Comparison of ENCODE assay signal across 8 cellular contexts in the genomic region with DNA sequence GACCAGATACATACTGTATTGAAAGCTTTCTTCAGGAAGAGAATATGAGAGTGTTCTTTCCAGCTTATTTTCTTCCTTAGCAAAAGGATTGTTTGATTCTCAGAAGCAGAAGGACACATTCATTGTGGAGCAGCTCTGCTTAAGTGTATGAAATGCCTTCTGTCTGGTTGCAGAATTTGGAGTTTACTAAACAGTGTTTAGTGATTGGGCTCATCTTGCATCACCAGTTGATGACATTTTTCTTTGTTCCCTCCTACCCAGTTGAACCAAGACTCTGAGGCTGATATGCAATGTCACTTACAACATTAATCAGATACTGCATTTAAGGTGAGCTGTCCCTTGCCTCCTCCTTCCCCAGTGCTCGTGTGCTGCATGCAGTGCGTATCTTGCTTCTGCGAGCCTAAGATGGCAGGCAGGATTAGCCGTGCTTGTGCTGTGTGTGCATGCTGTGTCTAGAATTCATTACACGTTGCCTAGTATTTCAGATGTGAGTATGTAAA. TPM values are rescaled to one million over a fixed set of nuclear protein-coding genes. Genes with fewer than 3 reads are reported as not detected.
A peak's percentile ranks its signal among the peaks of the same experiment; 100 is the strongest.
DNase-seq lines count a peak whose midpoint lies in the region; ATAC-seq and TF ChIP-seq lines count a peak whose summit lies in the region.

No MANE protein-coding gene starts in this region.

- 69 to 86% (median 84%) methylated on average over 5 of the region's 5 CpGs for WGBS in adrenal gland, 4 donors

- H3K27ac ChIP-seq in adrenal gland (peak overlapping the region in 2 of 5 donors; percentile 41 to 89), muscle layer of duodenum (ENCODE audit: low read length) (peak overlapping the region; percentile 24), ascending aorta (no peak overlapping the region)

- H3K9me3 ChIP-seq in adrenal gland (replicated peaks in 1 of 3) (no peaks in the 10 kb centered on the region), muscle layer of duodenum (ENCODE audit: control insufficient read depth in 1 of 2, low read length in 2 of 2) (no peaks in the 10 kb centered on the region), ascending aorta (no peaks in the 10 kb centered on the region)

- H3K27me3 ChIP-seq in adrenal gland (no peaks in the 10 kb centered on the region), muscle layer of duodenum (ENCODE audit: low read depth, low read length) (no peaks in the 10 kb centered on the region), ascending aorta (no peaks in the 10 kb centered on the region)

- DNase-seq in GM12864 (ENCODE audit: low read depth) = peak; percentile 83
- no peak for DNase-seq in adrenal gland
- DNase-seq in activated gamma-delta T cell treated with Interleukin-2 at 50 U/mL for 16 hours = no peak
- no peak for DNase-seq in ascending aorta (ENCODE audit: low spot score in 2 of 2)
- no peak for DNase-seq in middle frontal gyrus (ENCODE audit: extremely low spot score, low spot score)
- no peak for DNase-seq in NCI-H2196 (lab: John Stamatoyannopoulos, UW; ENCODE audit: unreplicated experiment)

- peaks cover 12 to 39% of the 10 kb centered on the region in 2 donors for H3K4me1 ChIP-seq in adrenal gland (replicated peaks in 1 of 2)
- H3K4me1 ChIP-seq in muscle layer of duodenum (ENCODE audit: control insufficient read depth in 1 of 2, insufficient read depth in 2 of 2, low read length in 2 of 2) = peaks cover 0 to 16% of the 10 kb centered on the region in 2 donors
- peaks cover 9 to 19% of the 10 kb centered on the region in 2 donors for H3K4me1 ChIP-seq in ascending aorta

- peak overlapping the region; percentile 58 for H3K4me3 ChIP-seq in GM12864 (ENCODE audit: low read depth, low read length)
- peak overlapping the region in 1 of 4 donors; percentile 26 for H3K4me3 ChIP-seq in adrenal gland
- H3K4me3 ChIP-seq in muscle layer of duodenum (ENCODE audit: low read depth in 1 of 2, low read length in 2 of 2) = peak overlapping the region; percentile 30 to 44
- peak overlapping the region in 1 of 2 donors; percentile 24 for H3K4me3 ChIP-seq in ascending aorta

- peak; percentile 15 to 33 for TF ChIP-seq POLR2A in adrenal gland (IDR thresholded peaks at IDR 0.05)

- H3K36me3 ChIP-seq in adrenal gland (replicated peaks in 1 of 2) (peaks cover 0 to 7% of the 10 kb centered on the region in 2 donors), muscle layer of duodenum (ENCODE audit: control insufficient read depth in 1 of 2, insufficient read depth in 2 of 2, low read length in 2 of 2) (peaks cover 0 to 5% of the 10 kb centered on the region in 2 donors), ascending aorta (peaks cover 0 to 10% of the 10 kb centered on the region in 2 donors)

- ATAC-seq in HG03175 (IDR thresholded peaks at IDR 0.05; ENCODE audit: unreplicated experiment) = peak; percentile 31

- intact Hi-C loops in adrenal gland (cut with DNase I) = no loop called here
- intact Hi-C loops in ascending aorta (cut with DNase I) = no loop called here

- no peak for TF ChIP-seq CTCF in GM12864 (IDR thresholded peaks at IDR 0.05; ENCODE audit: low read depth, low read length, missing control alignments)
- no peak for TF ChIP-seq CTCF in adrenal gland (IDR thresholded peaks at IDR 0.05)
- TF ChIP-seq CTCF in ascending aorta (IDR thresholded peaks at IDR 0.05) = no peak

RNA-seq across cellular contexts. Expression of gene ZBTB38, which starts 18.4 kb away (rescaled TPM):
- total RNA-seq in adrenal gland (100 to 1,000 TPM; 116 to 231 (median 167) TPM), ascending aorta (101 TPM)
- polyA plus RNA-seq in adrenal gland = 10 to 100 TPM; 12.0 to 73.9 (median 14.5) TPM
